24 cellular contexts compared by ENCODE assay signal in the genomic region with DNA sequence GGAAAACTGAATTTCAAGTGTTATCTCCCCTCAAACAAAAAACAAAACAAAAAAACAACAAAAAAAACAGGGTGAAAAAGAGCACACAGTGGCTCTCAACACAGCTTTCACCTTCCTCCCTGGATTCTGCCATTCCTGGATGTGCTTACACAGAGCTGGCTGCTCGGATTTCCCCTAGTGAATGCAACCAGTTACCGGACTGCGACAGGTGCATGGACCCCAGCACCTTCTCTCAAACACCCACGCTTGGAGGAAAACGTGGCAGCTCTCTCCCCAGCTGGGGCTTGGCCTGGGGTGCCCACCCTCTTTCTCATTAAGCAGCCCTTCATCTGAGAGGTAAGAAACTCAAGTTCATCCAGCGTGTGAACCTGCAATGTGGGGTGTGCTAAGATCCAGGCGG.
"Had no signal": no experiment of that assay in that cellular context is flagged by ENCODE, and none has a peak within 500 bp of the region (broad histone marks: within the 10 kb centered on the region; RNA-seq: fewer than 3 reads in every experiment).

No MANE protein-coding gene starts in this region.

- H3K4me3 ChIP-seq: ascending aorta, body of pancreas, MG63, Peyer's patch had no signal

- H3K36me3 ChIP-seq: ascending aorta, MG63, Peyer's patch had no signal

- H3K36me3 Mint-ChIP-seq: activated CD4-positive, alpha-beta memory T cell treated with anti-CD3 and anti-CD28 coated beads for 36 hours had no signal

- H3K4me1 Mint-ChIP-seq: activated CD4-positive, alpha-beta T cell treated with anti-CD3 and anti-CD28 coated beads, Interleukin-2, amount 10 ng/mL, durations not matched to agents 7 days and 5 days had no signal

- DNase-seq: activated CD4-positive, alpha-beta memory T cell treated with anti-CD3 and anti-CD28 coated beads for 36 hours; activated CD4-positive, alpha-beta T cell treated with anti-CD3 and anti-CD28 coated beads, Interleukin-2, amount 10 ng/mL, durations not matched to agents 7 days and 5 days; activated CD4-positive, CD25-positive, alpha-beta regulatory T cell; activated CD8-positive, alpha-beta memory T cell treated with anti-CD3 and anti-CD28 coated beads for 24 hours; activated effector memory CD4-positive, alpha-beta T cell treated with anti-CD3 and anti-CD28 coated beads, Interleukin-2, amount 50 U/mL, for 16 hours; activated naive CD4-positive, alpha-beta T cell treated with Interleukin-2 at 50 U/mL for 16 hours; activated naive CD8-positive, alpha-beta T cell treated with anti-CD3 and anti-CD28 coated beads, Interleukin-2, amount 50 U/mL, for 24 hours; activated T-cell treated with anti-CD3 and anti-CD28 coated beads, Interleukin-2, amount 50 U/mL, for 4 hours; amniotic stem cell; body of pancreas; MG63; MV-4-11; NCI-H1092 treated with DMSO at 0.1 percent for 48 hours; NCI-H1417 treated with DMSO at 0.1 percent for 48 hours; NCI-H1694; NCI-H2029; NCI-H446; Peyer's patch; SHP77 treated with DMSO at 0.1 percent for 48 hours; T-helper 17 cell; T-helper 9 cell had no signal

- H3K27me3 ChIP-seq: ascending aorta, body of pancreas, MG63, Peyer's patch had no signal

- H3K27ac ChIP-seq: ascending aorta, Peyer's patch, RWPE1, VCaP had no signal

- H3K27ac Mint-ChIP-seq: activated CD4-positive, alpha-beta memory T cell treated with anti-CD3 and anti-CD28 coated beads for 36 hours; activated CD4-positive, alpha-beta T cell treated with anti-CD3 and anti-CD28 coated beads, Interleukin-2, amount 10 ng/mL, durations not matched to agents 7 days and 5 days; activated naive CD8-positive, alpha-beta T cell treated with anti-CD3 and anti-CD28 coated beads, Interleukin-2, amount 50 U/mL, for 24 hours; T-helper 17 cell had no signal

- ATAC-seq: activated naive CD8-positive, alpha-beta T cell treated with anti-CD3 and anti-CD28 coated beads, Interleukin-2, amount 50 U/mL, for 24 hours; activated T-cell treated with anti-CD3 and anti-CD28 coated beads, Interleukin-2, amount 50 U/mL, for 4 hours; body of pancreas; T-helper 17 cell had no signal

- H3K9me3 ChIP-seq: ascending aorta, body of pancreas, MG63, Peyer's patch had no signal

- H3K4me1 ChIP-seq: ascending aorta had no signal

- H3K4me3 Mint-ChIP-seq: activated CD4-positive, alpha-beta memory T cell treated with anti-CD3 and anti-CD28 coated beads for 36 hours; activated CD4-positive, alpha-beta T cell treated with anti-CD3 and anti-CD28 coated beads, Interleukin-2, amount 10 ng/mL, durations not matched to agents 7 days and 5 days; activated naive CD8-positive, alpha-beta T cell treated with anti-CD3 and anti-CD28 coated beads, Interleukin-2, amount 50 U/mL, for 24 hours; activated T-cell treated with anti-CD3 and anti-CD28 coated beads, Interleukin-2, amount 50 U/mL, for 4 hours; T-helper 17 cell had no signal
